ENCODE assay signal across 1 cellular context in genomic region chr11:34915136-34916013, GRCh38.
A peak's percentile ranks its signal among the peaks of the same experiment; 100 is the strongest.
TF ChIP-seq lines count a peak whose summit lies in the region.

No MANE protein-coding gene starts in this region.

TF ChIP-seq in HepG2, 621 proteins besides CTCF, POLR2A, EP300 and RAD21 (continued from another document and continues in another):
- TF ChIP-seq ZNF510 (CRISPR knock-in tag; IDR thresholded peaks at IDR 0.05; ENCODE audit: low read depth) (no peak; the same call in 1 of the 2 replicates), ZNF558 (CRISPR knock-in tag; IDR thresholded peaks at IDR 0.05; ENCODE audit: borderline replicate concordance) (no peak), SIX1 (CRISPR knock-in tag; IDR thresholded peaks at IDR 0.05; ENCODE audit: borderline replicate concordance) (no peak), ZNF652 (CRISPR knock-in tag; IDR thresholded peaks at IDR 0.05; ENCODE audit: borderline replicate concordance, low read depth) (no peak), KMT2A (CRISPR knock-in tag; IDR thresholded peaks at IDR 0.05) (no peak), PRMT3 (CRISPR knock-in tag; IDR thresholded peaks at IDR 0.05; ENCODE audit: borderline replicate concordance, low read depth) (peak; percentile 50; the same call in 1 of the 2 replicates), KLF16 (CRISPR knock-in tag; IDR thresholded peaks at IDR 0.05) (no peak), ZNF329 (CRISPR knock-in tag; IDR thresholded peaks at IDR 0.05; ENCODE audit: low read depth) (no peak), ZNF275 (CRISPR knock-in tag; IDR thresholded peaks at IDR 0.05; ENCODE audit: borderline replicate concordance) (0 out of 2 replicates have a peak, but pooled peaks have one; percentile 49), ZNF143 (CRISPR knock-in tag; IDR thresholded peaks at IDR 0.05) (no peak), LRRFIP1 (CRISPR knock-in tag; conservative IDR thresholded peaks at IDR 0.05) (no peak), ZNF101 (CRISPR knock-in tag; IDR thresholded peaks at IDR 0.05; ENCODE audit: borderline replicate concordance, low read depth) (no peak), NFE2L1 (CRISPR knock-in tag; IDR thresholded peaks at IDR 0.05; ENCODE audit: borderline replicate concordance) (no peak), ZNF615 (CRISPR knock-in tag; IDR thresholded peaks at IDR 0.05; ENCODE audit: borderline replicate concordance) (no peak), SIX4 (CRISPR knock-in tag; IDR thresholded peaks at IDR 0.05) (no peak), RBM39 (IDR thresholded peaks at IDR 0.05; ENCODE audit: low read depth, low read length, poor library complexity, severe bottlenecking) (no peak), TFDP2 (CRISPR knock-in tag; IDR thresholded peaks at IDR 0.05) (no peak), HOXD1 (CRISPR knock-in tag; IDR thresholded peaks at IDR 0.05) (no peak), ZNF12 (CRISPR knock-in tag; IDR thresholded peaks at IDR 0.05) (no peak), NR3C1 (CRISPR knock-in tag; IDR thresholded peaks at IDR 0.05) (no peak), IRX3 (CRISPR knock-in tag; IDR thresholded peaks at IDR 0.05; ENCODE audit: borderline replicate concordance, low read depth) (no peak), MAFG (CRISPR knock-in tag; IDR thresholded peaks at IDR 0.05) (no peak), GZF1 (CRISPR knock-in tag; IDR thresholded peaks at IDR 0.05) (no peak), SMAD1 (CRISPR knock-in tag; IDR thresholded peaks at IDR 0.05; ENCODE audit: borderline replicate concordance, low read depth) (no peak), ZNF326 (CRISPR knock-in tag; IDR thresholded peaks at IDR 0.05; ENCODE audit: borderline replicate concordance) (no peak), ATRX (CRISPR knock-in tag; IDR thresholded peaks at IDR 0.05; ENCODE audit: borderline replicate concordance) (no peak), PTBP1 (IDR thresholded peaks at IDR 0.05; ENCODE audit: low read depth, low read length, poor library complexity, severe bottlenecking) (no peak), BRD4 (CRISPR knock-in tag; IDR thresholded peaks at IDR 0.05) (no peak), E2F1 (CRISPR knock-in tag; IDR thresholded peaks at IDR 0.05) (no peak), POLR2AphosphoS5 (IDR thresholded peaks at IDR 0.05; ENCODE audit: low read depth, low read length) (no peak), MTF1 (CRISPR knock-in tag; IDR thresholded peaks at IDR 0.05) (no peak), ZNF678 (CRISPR knock-in tag; IDR thresholded peaks at IDR 0.05) (no peak), ZC3H13 (CRISPR knock-in tag; IDR thresholded peaks at IDR 0.05) (no peak), SNRNP70 (IDR thresholded peaks at IDR 0.05; ENCODE audit: low read depth, low read length) (no peak), ZNF704 (CRISPR knock-in tag; IDR thresholded peaks at IDR 0.05; ENCODE audit: borderline replicate concordance) (no peak), IKZF4 (CRISPR knock-in tag; IDR thresholded peaks at IDR 0.05; ENCODE audit: borderline replicate concordance, low read depth, not compliant biosample characterization) (no peak), KLF11 (CRISPR knock-in tag; IDR thresholded peaks at IDR 0.05) (no peak), NFYB (CRISPR knock-in tag; IDR thresholded peaks at IDR 0.05) (no peak), ZNF333 (CRISPR knock-in tag; IDR thresholded peaks at IDR 0.05; ENCODE audit: borderline replicate concordance) (no peak), ZNF224 (CRISPR knock-in tag; IDR thresholded peaks at IDR 0.05) (peak; percentile 81; the same call in 1 of the 2 replicates), MNT (IDR thresholded peaks at IDR 0.05) (no peak), FOXA3 (CRISPR knock-in tag; IDR thresholded peaks at IDR 0.05) (no peak)
- TF ChIP-seq, protein P1, sequence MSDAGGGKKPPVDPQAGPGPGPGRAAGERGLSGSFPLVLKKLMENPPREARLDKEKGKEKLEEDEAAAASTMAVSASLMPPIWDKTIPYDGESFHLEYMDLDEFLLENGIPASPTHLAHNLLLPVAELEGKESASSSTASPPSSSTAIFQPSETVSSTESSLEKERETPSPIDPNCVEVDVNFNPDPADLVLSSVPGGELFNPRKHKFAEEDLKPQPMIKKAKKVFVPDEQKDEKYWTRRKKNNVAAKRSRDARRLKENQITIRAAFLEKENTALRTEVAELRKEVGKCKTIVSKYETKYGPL (CRISPR knock-in tag; IDR thresholded peaks at IDR 0.05) = no peak
- TF ChIP-seq, protein P2, sequence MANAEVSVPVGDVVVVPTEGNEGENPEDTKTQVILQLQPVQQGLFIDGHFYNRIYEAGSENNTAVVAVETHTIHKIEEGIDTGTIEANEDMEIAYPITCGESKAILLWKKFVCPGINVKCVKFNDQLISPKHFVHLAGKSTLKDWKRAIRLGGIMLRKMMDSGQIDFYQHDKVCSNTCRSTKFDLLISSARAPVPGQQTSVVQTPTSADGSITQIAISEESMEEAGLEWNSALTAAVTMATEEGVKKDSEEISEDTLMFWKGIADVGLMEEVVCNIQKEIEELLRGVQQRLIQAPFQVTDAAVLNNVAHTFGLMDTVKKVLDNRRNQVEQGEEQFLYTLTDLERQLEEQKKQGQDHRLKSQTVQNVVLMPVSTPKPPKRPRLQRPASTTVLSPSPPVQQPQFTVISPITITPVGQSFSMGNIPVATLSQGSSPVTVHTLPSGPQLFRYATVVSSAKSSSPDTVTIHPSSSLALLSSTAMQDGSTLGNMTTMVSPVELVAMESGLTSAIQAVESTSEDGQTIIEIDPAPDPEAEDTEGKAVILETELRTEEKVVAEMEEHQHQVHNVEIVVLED (CRISPR knock-in tag; IDR thresholded peaks at IDR 0.05; ENCODE audit: borderline replicate concordance) = no peak
- TF ChIP-seq, protein P3, sequence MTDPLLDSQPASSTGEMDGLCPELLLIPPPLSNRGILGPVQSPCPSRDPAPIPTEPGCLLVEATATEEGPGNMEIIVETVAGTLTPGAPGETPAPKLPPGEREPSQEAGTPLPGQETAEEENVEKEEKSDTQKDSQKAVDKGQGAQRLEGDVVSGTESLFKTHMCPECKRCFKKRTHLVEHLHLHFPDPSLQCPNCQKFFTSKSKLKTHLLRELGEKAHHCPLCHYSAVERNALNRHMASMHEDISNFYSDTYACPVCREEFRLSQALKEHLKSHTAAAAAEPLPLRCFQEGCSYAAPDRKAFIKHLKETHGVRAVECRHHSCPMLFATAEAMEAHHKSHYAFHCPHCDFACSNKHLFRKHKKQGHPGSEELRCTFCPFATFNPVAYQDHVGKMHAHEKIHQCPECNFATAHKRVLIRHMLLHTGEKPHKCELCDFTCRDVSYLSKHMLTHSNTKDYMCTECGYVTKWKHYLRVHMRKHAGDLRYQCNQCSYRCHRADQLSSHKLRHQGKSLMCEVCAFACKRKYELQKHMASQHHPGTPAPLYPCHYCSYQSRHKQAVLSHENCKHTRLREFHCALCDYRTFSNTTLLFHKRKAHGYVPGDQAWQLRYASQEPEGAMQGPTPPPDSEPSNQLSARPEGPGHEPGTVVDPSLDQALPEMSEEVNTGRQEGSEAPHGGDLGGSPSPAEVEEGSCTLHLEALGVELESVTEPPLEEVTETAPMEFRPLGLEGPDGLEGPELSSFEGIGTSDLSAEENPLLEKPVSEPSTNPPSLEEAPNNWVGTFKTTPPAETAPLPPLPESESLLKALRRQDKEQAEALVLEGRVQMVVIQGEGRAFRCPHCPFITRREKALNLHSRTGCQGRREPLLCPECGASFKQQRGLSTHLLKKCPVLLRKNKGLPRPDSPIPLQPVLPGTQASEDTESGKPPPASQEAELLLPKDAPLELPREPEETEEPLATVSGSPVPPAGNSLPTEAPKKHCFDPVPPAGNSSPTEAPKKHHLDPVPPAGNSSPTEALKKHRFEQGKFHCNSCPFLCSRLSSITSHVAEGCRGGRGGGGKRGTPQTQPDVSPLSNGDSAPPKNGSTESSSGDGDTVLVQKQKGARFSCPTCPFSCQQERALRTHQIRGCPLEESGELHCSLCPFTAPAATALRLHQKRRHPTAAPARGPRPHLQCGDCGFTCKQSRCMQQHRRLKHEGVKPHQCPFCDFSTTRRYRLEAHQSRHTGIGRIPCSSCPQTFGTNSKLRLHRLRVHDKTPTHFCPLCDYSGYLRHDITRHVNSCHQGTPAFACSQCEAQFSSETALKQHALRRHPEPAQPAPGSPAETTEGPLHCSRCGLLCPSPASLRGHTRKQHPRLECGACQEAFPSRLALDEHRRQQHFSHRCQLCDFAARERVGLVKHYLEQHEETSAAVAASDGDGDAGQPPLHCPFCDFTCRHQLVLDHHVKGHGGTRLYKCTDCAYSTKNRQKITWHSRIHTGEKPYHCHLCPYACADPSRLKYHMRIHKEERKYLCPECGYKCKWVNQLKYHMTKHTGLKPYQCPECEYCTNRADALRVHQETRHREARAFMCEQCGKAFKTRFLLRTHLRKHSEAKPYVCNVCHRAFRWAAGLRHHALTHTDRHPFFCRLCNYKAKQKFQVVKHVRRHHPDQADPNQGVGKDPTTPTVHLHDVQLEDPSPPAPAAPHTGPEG (CRISPR knock-in tag; IDR thresholded peaks at IDR 0.05) = no peak
